ENCODE assay signal across 11 cellular contexts in the genomic region with DNA sequence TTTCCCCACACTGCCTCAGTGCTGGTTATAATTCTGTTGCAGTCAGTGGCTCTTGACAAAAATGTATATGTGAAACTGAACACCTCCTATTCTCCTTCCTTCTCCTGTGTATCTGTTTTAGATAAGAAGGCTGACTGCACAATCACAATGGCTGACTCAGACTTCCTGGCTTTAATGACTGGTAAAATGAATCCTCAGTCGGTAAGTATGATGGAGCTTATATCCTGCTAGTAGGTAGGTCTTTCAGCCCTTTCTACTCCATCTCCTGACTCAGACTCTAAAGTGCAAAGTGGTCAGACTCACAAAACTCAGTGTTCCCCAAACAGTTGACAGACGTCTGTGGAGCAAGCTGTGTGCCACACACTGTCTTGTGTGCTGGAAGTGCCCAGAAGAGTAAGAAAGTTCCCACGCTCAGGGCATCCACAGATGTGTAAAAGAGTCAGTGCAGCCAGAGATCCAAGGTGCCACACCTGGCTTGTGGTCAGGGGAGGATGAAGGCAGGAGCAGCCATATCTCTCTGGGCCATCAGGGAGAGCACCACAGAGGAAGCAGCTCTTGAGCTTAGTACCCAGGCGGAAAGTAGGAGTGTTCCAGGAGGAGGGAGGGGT. TPM values are rescaled to one million over a fixed set of nuclear protein-coding genes. Genes with fewer than 3 reads are reported as not detected.
DNase-seq lines count a peak whose midpoint lies in the region; ATAC-seq, FAIRE-seq and TF ChIP-seq lines count a peak whose summit lies in the region.
"Had no signal": no experiment of that assay in that cellular context is flagged by ENCODE, and none has a peak within 500 bp of the region (broad histone marks: within the 10 kb centered on the region; RNA-seq: fewer than 3 reads in every experiment).

No MANE protein-coding gene starts in this region.

- H3K9ac ChIP-seq in IMR-90 (ENCODE audit: low read depth, low read length) = no peak overlapping the region
- H3K9ac ChIP-seq in keratinocyte (ENCODE audit: control insufficient read depth, extremely low read depth, insufficient read depth, low read length) = no peak overlapping the region

- H4K8ac ChIP-seq in IMR-90 (ENCODE audit: low read depth in 2 of 2, low read length in 2 of 2) = peak overlapping the region; percentile 38 to 88; a peak in 3 of 4 replicates

- peak overlapping the region; percentile 86 for H2AK9ac ChIP-seq in IMR-90 (replicated peaks; ENCODE audit: low read depth, low read length, poor library complexity)

- peak overlapping the region; percentile 61 for H2BK5ac ChIP-seq in IMR-90 (ENCODE audit: low read depth, low read length, poor library complexity, severe bottlenecking)

- H3K27me3 Mint-ChIP-seq in CD8-positive, alpha-beta T cell (ENCODE audit: low read depth) = no peaks in the 10 kb centered on the region
- H3K27me3 Mint-ChIP-seq in activated T-helper 17 cell treated with anti-CD3 and anti-CD28 coated beads, Interleukin-2, amount 50 U/mL, for 72 hours = no peaks in the 10 kb centered on the region

- H3K36me3 ChIP-seq in CD8-positive, alpha-beta T cell (ENCODE audit: insufficient read depth, low read length) = no peaks in the 10 kb centered on the region
- H3K36me3 ChIP-seq in IMR-90 (ENCODE audit: control insufficient read depth, insufficient read depth, low read length) (peaks cover 8% of the 10 kb centered on the region), keratinocyte (ENCODE audit: control insufficient read depth in 2 of 2, extremely low read depth in 1 of 2, insufficient read depth in 2 of 2, low read length in 2 of 2) (peaks cover 0 to 2% of the 10 kb centered on the region in 2 experiments)

- H4K91ac ChIP-seq in IMR-90 (ENCODE audit: insufficient read depth, low read depth, low read length) = peak overlapping the region; percentile 86

- H3K18ac ChIP-seq in IMR-90 (ENCODE audit: low read depth, low read length) = peak overlapping the region; percentile 44

- no peaks in the 10 kb centered on the region for H3K9me3 ChIP-seq in CD8-positive, alpha-beta T cell (ENCODE audit: low read length)
- H3K9me3 ChIP-seq in IMR-90 (ENCODE audit: control insufficient read depth, insufficient read depth, low read length) (no peaks in the 10 kb centered on the region), keratinocyte (ENCODE audit: control insufficient read depth, low read depth, low read length) (no peaks in the 10 kb centered on the region)
- H3K9me3 ChIP-seq: upper lobe of left lung had no signal

- H3K9me1 ChIP-seq in IMR-90 (ENCODE audit: insufficient read depth, low read length) (peaks cover 15% of the 10 kb centered on the region), keratinocyte (ENCODE audit: control insufficient read depth, extremely low read depth, insufficient read depth, low read length) (no peaks in the 10 kb centered on the region)

- intact Hi-C loops in CD8-positive, alpha-beta T cell (cut with DNase I, micrococcal nuclease) = no loop called here
- intact Hi-C loops in IMR-90 (cut with micrococcal nuclease) = no loop called here

- POLR2A ChIA-PET in CD8-positive, alpha-beta T cell (lab: Charles Lee) = interaction anchor here (0.6 kb wide), 1 partner anchor 17 kb away, joined by 4 read pairs; no protein-coding TSS in a partner anchor
- POLR2A ChIA-PET in IMR-90 (lab: Charles Lee; ENCODE audit: unreplicated experiment) = no interaction called here

- no peak for TF ChIP-seq CTCF in CD8-positive, alpha-beta T cell (IDR thresholded peaks at IDR 0.05)
- TF ChIP-seq CTCF in IMR-90 (conservative IDR thresholded peaks at IDR 0.05; ENCODE audit: low read depth, low read length) (no peak), keratinocyte (optimal IDR thresholded peaks at IDR 0.05 in 1 of 3, IDR thresholded peaks at IDR 0.05 in 1 of 3, conservative IDR thresholded peaks at IDR 0.05 in 1 of 3; ENCODE audit: extremely low read depth in 1 of 3, insufficient read depth in 2 of 3, low read length in 3 of 3) (no peak)

- no peaks in the 10 kb centered on the region for H3K4me1 ChIP-seq in CD8-positive, alpha-beta T cell (ENCODE audit: insufficient read depth, low read length)
- H3K4me1 ChIP-seq in IMR-90 (ENCODE audit: control insufficient read depth, insufficient read depth, low read length) (peaks cover 17% of the 10 kb centered on the region), keratinocyte (ENCODE audit: control insufficient read depth, extremely low read depth, insufficient read depth, low read length) (peaks cover 16% of the 10 kb centered on the region)

- no peak for DNase-seq in CD8-positive, alpha-beta T cell
- DNase-seq in IMR-90 (peak; percentile 94), keratinocyte (ENCODE audit: low read depth, low spot score) (no peak), NCI-H2227 treated with DMSO at 0.1 percent for 48 hours (lab: John Stamatoyannopoulos, UW) (no peak)
- DNase-seq: NCI-H526 treated with DMSO at 0.1 percent for 48 hours, upper lobe of left lung had no signal

- ATAC-seq in CD8-positive, alpha-beta T cell = no peak
- ATAC-seq in IMR-90 (ENCODE audit: low read depth) (peak; percentile 45), HG03571 (IDR thresholded peaks at IDR 0.05; ENCODE audit: unreplicated experiment) (no peak), HG03135 (IDR thresholded peaks at IDR 0.05; ENCODE audit: unreplicated experiment) (no peak), GM21576 (IDR thresholded peaks at IDR 0.05; ENCODE audit: unreplicated experiment) (no peak)
- peak; percentile 95 for ATAC-seq in activated T-helper 17 cell treated with anti-CD3 and anti-CD28 coated beads, Interleukin-2, amount 50 U/mL, for 72 hours (replicated peaks)

- H3K4me2 ChIP-seq in IMR-90 (ENCODE audit: low read depth, low read length) (peak overlapping the region; percentile 18; the same call in 1 of the 2 replicates), keratinocyte (ENCODE audit: control insufficient read depth, extremely low read depth, insufficient read depth, low read depth, low read length) (peak overlapping the region; percentile 13)

- H3K4me3 Mint-ChIP-seq in CD8-positive, alpha-beta T cell = no peak overlapping the region
- H3K4me3 Mint-ChIP-seq in activated T-helper 17 cell treated with anti-CD3 and anti-CD28 coated beads, Interleukin-2, amount 50 U/mL, for 72 hours = no peak overlapping the region

- no peak; the same call in 1 of the 2 replicates for TF ChIP-seq RAD21 in IMR-90 (IDR thresholded peaks at IDR 0.05; ENCODE audit: low read length)

- H3K27ac Mint-ChIP-seq in CD8-positive, alpha-beta T cell = peak overlapping the region; percentile 19
- H3K27ac Mint-ChIP-seq in activated T-helper 17 cell treated with anti-CD3 and anti-CD28 coated beads, Interleukin-2, amount 50 U/mL, for 72 hours = peak overlapping the region; percentile 9

- H2BK120ac ChIP-seq in IMR-90 (ENCODE audit: low read depth, low read length) = peak overlapping the region; percentile 87

- peak overlapping the region; percentile 35; the same call in 1 of the 2 replicates for H4K5ac ChIP-seq in IMR-90 (ENCODE audit: low read depth, low read length)

- no peaks in the 10 kb centered on the region for H3K9me3 Mint-ChIP-seq in CD8-positive, alpha-beta T cell
- no peaks in the 10 kb centered on the region for H3K9me3 Mint-ChIP-seq in activated T-helper 17 cell treated with anti-CD3 and anti-CD28 coated beads, Interleukin-2, amount 50 U/mL, for 72 hours

- H3K36me3 Mint-ChIP-seq in CD8-positive, alpha-beta T cell = peaks cover 82% of the 10 kb centered on the region
- peaks cover 60% of the 10 kb centered on the region for H3K36me3 Mint-ChIP-seq in activated T-helper 17 cell treated with anti-CD3 and anti-CD28 coated beads, Interleukin-2, amount 50 U/mL, for 72 hours (ENCODE audit: low read depth)

- no peak overlapping the region; the same call in 1 of the 2 replicates for H3K56ac ChIP-seq in IMR-90 (ENCODE audit: extremely low read depth, insufficient read depth, low read length)

- BruUV-seq in IMR-90 (replicated peaks; lab: Mats Ljungman, UMichigan) = no TSS peak

- dilution Hi-C loops in IMR-90 (cut with HindIII; ENCODE audit: low sequenced_read_pairs, unreplicated experiment) = no loop called here
- dilution Hi-C loops in keratinocyte (cut with MboI; ENCODE audit: extremely low pct_ligation_motif_present, low sequenced_read_pairs) = no loop called here

- 100% methylated on average over 1 of the region's 4 CpGs; no CpG with 5 or more reads in 1 of the 2 experiments for WGBS in IMR-90 (ENCODE audit: extremely low coverage in 2 of 2, insufficient read length in 1 of 2), 2 experiments

- H3K4ac ChIP-seq in IMR-90 (ENCODE audit: low read depth, low read length) = peak overlapping the region; percentile 82

- no peaks in the 10 kb centered on the region for H3K27me3 ChIP-seq in CD8-positive, alpha-beta T cell (ENCODE audit: insufficient read depth, low read length)
- H3K27me3 ChIP-seq in IMR-90 (ENCODE audit: control insufficient read depth, insufficient read depth, low read length) (no peaks in the 10 kb centered on the region), keratinocyte (ENCODE audit: control insufficient read depth, extremely low read depth, insufficient read depth, low read length) (no peaks in the 10 kb centered on the region)
- H3K27me3 ChIP-seq: upper lobe of left lung had no signal

- peak overlapping the region; percentile 86 for H2AK5ac ChIP-seq in IMR-90 (ENCODE audit: low read depth, low read length)

- H3K23ac ChIP-seq in IMR-90 (ENCODE audit: low read depth, low read length) = peak overlapping the region; percentile 86

- no peaks in the 10 kb centered on the region for H3K4me1 Mint-ChIP-seq in CD8-positive, alpha-beta T cell (ENCODE audit: low read depth)
- no peaks in the 10 kb centered on the region for H3K4me1 Mint-ChIP-seq in activated T-helper 17 cell treated with anti-CD3 and anti-CD28 coated beads, Interleukin-2, amount 50 U/mL, for 72 hours

- TF ChIP-seq POLR2A in IMR-90 (IDR thresholded peaks at IDR 0.05; ENCODE audit: low read depth, low read length) = no peak

- peak overlapping the region; percentile 19 for H2AFZ ChIP-seq in IMR-90 (replicated peaks; ENCODE audit: low read length, poor library complexity)
- H2AFZ ChIP-seq in keratinocyte (ENCODE audit: control insufficient read depth, low read length) = no peak overlapping the region

- H2BK20ac ChIP-seq in IMR-90 (ENCODE audit: low read depth, low read length) = peak overlapping the region; percentile 92

- H4K20me1 ChIP-seq in IMR-90 (ENCODE audit: insufficient read depth, low read length) (no peaks in the 10 kb centered on the region), keratinocyte (ENCODE audit: control insufficient read depth, extremely low read depth, insufficient read depth, low read length) (no peaks in the 10 kb centered on the region)

- H3K14ac ChIP-seq in IMR-90 (replicated peaks; ENCODE audit: low read depth, low read length) = peak overlapping the region; percentile 94

- FAIRE-seq in keratinocyte (lab: Jason Lieb, UNC) = peak; percentile 64

- H2BK15ac ChIP-seq in IMR-90 (ENCODE audit: low read depth, low read length) = peak overlapping the region; percentile 93

- H3K27ac ChIP-seq in CD8-positive, alpha-beta T cell (ENCODE audit: low read depth, low read length) = no peak overlapping the region
- H3K27ac ChIP-seq in IMR-90 (ENCODE audit: insufficient read depth, low read length) (peak overlapping the region; percentile 39), keratinocyte (ENCODE audit: control insufficient read depth, insufficient read depth, low read length) (no peak overlapping the region)

- CTCF ChIA-PET in CD8-positive, alpha-beta T cell (lab: Charles Lee) = no interaction called here
- CTCF ChIA-PET in IMR-90 (lab: Yijun Ruan, JAX) = no interaction called here

- in situ Hi-C loops in IMR-90 (cut with MboI; ENCODE audit: low sequenced_read_pairs) = no loop called here

- no peaks in the 10 kb centered on the region for H3K79me2 ChIP-seq in keratinocyte (ENCODE audit: control insufficient read depth, insufficient read depth, low read length)

- peaks cover 2 to 40% of the 10 kb centered on the region in 2 experiments; a peak in 3 of 4 replicates for H3K79me1 ChIP-seq in IMR-90 (ENCODE audit: low read depth in 1 of 2, low read length in 2 of 2)

- H3K4me3 ChIP-seq in CD8-positive, alpha-beta T cell (ENCODE audit: low read depth, low read length) = no peak overlapping the region
- H3K4me3 ChIP-seq in IMR-90 (ENCODE audit: insufficient read depth, low read depth, low read length) = no peak overlapping the region
- H3K4me3 ChIP-seq in keratinocyte (ENCODE audit: control insufficient read depth in 2 of 3, extremely low read depth in 1 of 3, insufficient read depth in 2 of 3, low read depth in 1 of 3, low read length in 3 of 3) = no peak overlapping the region
- H3K4me3 ChIP-seq: skin epidermis, upper lobe of left lung had no signal

RNA-seq across cellular contexts. Expression of a gene that starts 14.2 kb away (rescaled TPM):
- total RNA-seq in CD8-positive, alpha-beta T cell = not detected
- 0.54 and 0.56 TPM in 2 replicates for total RNA-seq in IMR-90 (2012; rRNA removed)
- polyA plus RNA-seq in IMR-90 (2012; rRNA removed) (5.4 and 6.2 TPM in 2 replicates), keratinocyte (not detected in 3 replicates)
- 4.1 and 10.2 TPM in 2 replicates for polyA plus RNA-seq in IMR-90 (2012; cell fraction: cytosol; rRNA removed)
- polyA plus RNA-seq in IMR-90 (2012; cell fraction: nucleus; rRNA removed; ENCODE audit: low replicate concordance) = 28.0 and 31.3 TPM in 2 replicates
- not detected for total RNA-seq in activated T-helper 17 cell treated with anti-CD3 and anti-CD28 coated beads, Interleukin-2, amount 50 U/mL, for 72 hours
- polyA plus RNA-seq in keratinocyte (2011; ENCODE audit: low read depth) = not detected
- not detected in 2 replicates for polyA plus RNA-seq in keratinocyte (2011; cell fraction: cytosol; rRNA removed)
- not detected in 2 replicates for polyA plus RNA-seq in keratinocyte (2011; cell fraction: nucleus; rRNA removed)
- polyA plus RNA-seq in keratinocyte (2012; ENCODE audit: low replicate concordance) = not detected in 2 replicates
- polyA minus RNA-seq in keratinocyte = not detected in 3 replicates
- not detected for polyA minus RNA-seq in keratinocyte (2011; cell fraction: cytosol; rRNA and poly(A)+ RNA removed)
- not detected in 2 replicates for polyA minus RNA-seq in keratinocyte (2011; cell fraction: nucleus; rRNA and poly(A)+ RNA removed)

Comparison
In these comparisons a context has a peak if more than half of its experiments do, and no peak if none do; other contexts are left out.
1. ATAC-seq: peak in IMR-90 (single experiment) and activated T-helper 17 cell treated with anti-CD3 and anti-CD28 coated beads, Interleukin-2, amount 50 U/mL, for 72 hours (single experiment); none in CD8-positive, alpha-beta T cell (single experiment), HG03571 (single experiment), HG03135 (single experiment) and GM21576 (single experiment).